In genomic region chr4:1050486-1051213, GRCh38 we compare ENCODE assay signal across 12 cellular contexts. TPM values are rescaled to one million over a fixed set of nuclear protein-coding genes. Genes with fewer than 3 reads are reported as not detected.
DNase-seq lines count a peak whose midpoint lies in the region; ATAC-seq, FAIRE-seq and TF ChIP-seq lines count a peak whose summit lies in the region.
"Had no signal": no experiment of that assay in that cellular context is flagged by ENCODE, and none has a peak within 500 bp of the region (broad histone marks: within the 10 kb centered on the region; RNA-seq: fewer than 3 reads in every experiment).

No MANE protein-coding gene starts in this region.

- H3K27me3 ChIP-seq in K562 (ENCODE audit: control insufficient read depth in 2 of 2, insufficient read depth in 2 of 2, low read length in 2 of 2) (peaks cover 35 to 69% of the 10 kb centered on the region in 2 experiments), keratinocyte (ENCODE audit: control insufficient read depth, extremely low read depth, insufficient read depth, low read length) (peaks cover 60% of the 10 kb centered on the region), small intestine (ENCODE audit: control insufficient read depth in 2 of 2, insufficient read depth in 2 of 2, low read length in 2 of 2) (peaks cover 0 to 6% of the 10 kb centered on the region in 2 donors)

- H3K4me1 ChIP-seq in K562 (replicated peaks in 1 of 2; ENCODE audit: control insufficient read depth in 2 of 2, insufficient read depth in 2 of 2, low read length in 2 of 2) = peaks cover 3 to 40% of the 10 kb centered on the region in 2 experiments; a peak in 2 of 5 replicates
- H3K4me1 ChIP-seq in keratinocyte (ENCODE audit: control insufficient read depth, extremely low read depth, insufficient read depth, low read length) = peaks cover 16% of the 10 kb centered on the region
- H3K4me1 ChIP-seq in small intestine (ENCODE audit: control insufficient read depth in 2 of 2, insufficient read depth in 1 of 2, low read depth in 1 of 2, low read length in 1 of 2) = peaks cover 0 to 3% of the 10 kb centered on the region in 2 donors

- POLR2A ChIA-PET in K562 (lab: Yijun Ruan, JAX) = no interaction called here

- no peak for TF ChIP-seq EP300 in K562 (IDR thresholded peaks at IDR 0.05; ENCODE audit: low read length)

- WGBS in K562 (ENCODE audit: insufficient coverage, low coverage, missing lambda C conversion rate) = 55% methylated on average over 34 of the region's 40 CpGs
- WGBS in small intestine, 3 donors = 55 to 68% (median 59%) methylated on average over 40 of the region's 40 CpGs

- H3K9me1 ChIP-seq in K562 (ENCODE audit: control insufficient read depth, insufficient read depth, low read length) (no peaks in the 10 kb centered on the region), keratinocyte (ENCODE audit: control insufficient read depth, extremely low read depth, insufficient read depth, low read length) (no peaks in the 10 kb centered on the region)

- in situ Hi-C loops in K562 (cut with MboI) = no loop called here

- H2AFZ ChIP-seq in K562 (ENCODE audit: low read depth, low read length) (no peak overlapping the region), keratinocyte (ENCODE audit: control insufficient read depth, low read length) (no peak overlapping the region)

- H3K79me2 ChIP-seq in K562 (ENCODE audit: control insufficient read depth, insufficient read depth, low read length) (no peaks in the 10 kb centered on the region), keratinocyte (ENCODE audit: control insufficient read depth, insufficient read depth, low read length) (no peaks in the 10 kb centered on the region)

- H4K20me1 ChIP-seq in K562 (replicated peaks; ENCODE audit: control insufficient read depth, insufficient read depth, low read length) (no peaks in the 10 kb centered on the region), keratinocyte (ENCODE audit: control insufficient read depth, extremely low read depth, insufficient read depth, low read length) (no peaks in the 10 kb centered on the region)

- H3K9ac ChIP-seq in K562 (ENCODE audit: insufficient read depth in 1 of 2, low read depth in 2 of 2, low read length in 2 of 2) (no peak overlapping the region), keratinocyte (ENCODE audit: control insufficient read depth, extremely low read depth, insufficient read depth, low read length) (no peak overlapping the region)

- peak; percentile 25 for DNase-seq in activated CD4-positive, CD25-positive, alpha-beta regulatory T cell treated with anti-CD3 and anti-CD28 coated beads, Interleukin-2, amount 50 U/mL, for 72 hours
- DNase-seq in K562 (ENCODE audit: extremely low read depth in 1 of 4, low spot score in 3 of 4) (peak in 2 of 4 experiments; percentile 20 to 37), keratinocyte (ENCODE audit: low read depth, low spot score) (no peak), small intestine (peak; percentile 34), NCI-H2081 (lab: John Stamatoyannopoulos, UW) (no peak)
- DNase-seq: activated CD4-positive, alpha-beta T cell treated with anti-CD3 and anti-CD28 coated beads, Interleukin-2, amount 50 U/mL, for 4 hours; NCI-H345 had no signal

- H3K4me2 ChIP-seq in K562 (ENCODE audit: insufficient read depth, low read length) = no peak overlapping the region
- no peak overlapping the region for H3K4me2 ChIP-seq in keratinocyte (ENCODE audit: control insufficient read depth, extremely low read depth, insufficient read depth, low read depth, low read length)

- no peak for ATAC-seq in activated CD4-positive, CD25-positive, alpha-beta regulatory T cell treated with anti-CD3 and anti-CD28 coated beads, Interleukin-2, amount 50 U/mL, for 24 hours
- peak; percentile 58 for ATAC-seq in K562
- no peak for ATAC-seq in GM18511 (IDR thresholded peaks at IDR 0.05; ENCODE audit: unreplicated experiment)
- ATAC-seq in HG02981 (IDR thresholded peaks at IDR 0.05; ENCODE audit: unreplicated experiment) = no peak

- H3K4me3 ChIP-seq in K562 (no peak overlapping the region), keratinocyte (ENCODE audit: control insufficient read depth in 2 of 3, extremely low read depth in 1 of 3, insufficient read depth in 2 of 3, low read depth in 1 of 3, low read length in 3 of 3) (no peak overlapping the region), small intestine (ENCODE audit: low read depth in 1 of 2, low read length in 2 of 2) (no peak overlapping the region)

- TF ChIP-seq POLR2A in K562 (conservative IDR thresholded peaks at IDR 0.05) = no peak

- TF ChIP-seq CTCF in K562 (IDR thresholded peaks at IDR 0.05 in 2 of 3, conservative IDR thresholded peaks at IDR 0.05 in 1 of 3; ENCODE audit: insufficient read depth in 2 of 3, low read depth in 1 of 3, low read length in 3 of 3) (peak; percentile 46 to 47 (median 47); a peak in 4 of 6 replicates), keratinocyte (optimal IDR thresholded peaks at IDR 0.05 in 1 of 3, IDR thresholded peaks at IDR 0.05 in 1 of 3, conservative IDR thresholded peaks at IDR 0.05 in 1 of 3; ENCODE audit: extremely low read depth in 1 of 3, insufficient read depth in 2 of 3, low read length in 3 of 3) (peak in 2 of 3 experiments; percentile 19 to 21)

- dilution Hi-C loops in keratinocyte (cut with MboI; ENCODE audit: extremely low pct_ligation_motif_present, low sequenced_read_pairs) = no loop called here

- FAIRE-seq in K562 (lab: Jason Lieb, UNC) = no peak
- no peak for FAIRE-seq in keratinocyte (lab: Jason Lieb, UNC)
- no peak for FAIRE-seq in small intestine (lab: Jason Lieb, UNC)
- FAIRE-seq: A204.1 had no signal

- intact Hi-C loops in K562 (cut with micrococcal nuclease) = no loop called here

- H3K27ac ChIP-seq in K562 (ENCODE audit: extremely low read depth, low read depth, low read length) (no peak overlapping the region), keratinocyte (ENCODE audit: control insufficient read depth, insufficient read depth, low read length) (no peak overlapping the region), small intestine (ENCODE audit: low read depth in 1 of 2, low read length in 1 of 2) (no peak overlapping the region)

- BruUV-seq in K562 (replicated peaks; lab: Mats Ljungman, UMichigan) = no TSS peak

- peaks cover 3% of the 10 kb centered on the region for H3K9me3 ChIP-seq in K562 (replicated peaks; ENCODE audit: control insufficient read depth, insufficient read depth, low read depth, low read length)
- peaks cover 3% of the 10 kb centered on the region for H3K9me3 ChIP-seq in keratinocyte (ENCODE audit: control insufficient read depth, low read depth, low read length)
- H3K9me3 ChIP-seq in small intestine (ENCODE audit: control insufficient read depth, low read depth) = no peaks in the 10 kb centered on the region

- CTCF ChIA-PET in K562 (lab: Yijun Ruan, JAX; ENCODE audit: low intra/inter-chr PET ratio) = no interaction called here

- H3K36me3 ChIP-seq in K562 (ENCODE audit: control insufficient read depth, insufficient read depth, low read length) (no peaks in the 10 kb centered on the region), keratinocyte (ENCODE audit: control insufficient read depth in 2 of 2, extremely low read depth in 1 of 2, insufficient read depth in 2 of 2, low read length in 2 of 2) (no peaks in the 10 kb centered on the region), small intestine (ENCODE audit: control insufficient read depth in 2 of 2, insufficient read depth in 2 of 2, low read length in 2 of 2) (no peaks in the 10 kb centered on the region)

- TF ChIP-seq RAD21 in K562 (CRISPR knock-in tag; conservative IDR thresholded peaks at IDR 0.05 in 1 of 2, IDR thresholded peaks at IDR 0.05 in 1 of 2) = 0 out of 4 replicates have a peak, but pooled peaks of 1 of the 2 experiments have one; percentile 8

RNA-seq across cellular contexts. Expression of gene FGFRL1, which starts 39.2 kb away (rescaled TPM):
- 24.3 and 107 TPM in 2 replicates for total RNA-seq in K562 (2011; cell fraction: chromatin; rRNA removed; ENCODE audit: low replicate concordance)
- 71.6 and 76.2 TPM in 2 replicates for total RNA-seq in K562 (2011; cell fraction: nucleolus; rRNA removed)
- total RNA-seq in K562 (2011; cell fraction: nucleoplasm; rRNA removed) = 78.9 and 124 TPM in 2 replicates
- total RNA-seq in K562 (2014; rRNA removed) (21.6 and 30.7 TPM in 2 replicates), K562 (2014; rRNA removed; fragmentation: Illumina TruSeq; extraction: Trizol) (5.3 and 7.1 TPM in 2 replicates), K562 (2015; rRNA removed; fragmentation: Illumina TruSeq; extraction: Trizol) (10.4 and 11.4 TPM in 2 replicates), K562 (2021) (45.6 and 49.9 TPM in 2 replicates)
- polyA plus RNA-seq in K562 (2011; rRNA removed) (14.6 and 18.3 TPM in 2 replicates), K562 (2014; fragmentation: Illumina TruSeq; extraction: Trizol) (17.1 and 25.2 TPM in 2 replicates), K562 (2014; fragmentation: Nextera tagmentation; extraction: Ambion mirVana) (under 1 TPM; 0.34 to 0.53 TPM), K562 (2014; rRNA removed) (15.1 and 15.6 TPM in 2 replicates), keratinocyte (2.8 to 8.1 TPM (median 4.9 TPM) in 3 replicates), small intestine (10 to 100 TPM in 1 of 3 donors, 1 to 10 TPM in 2; 1.8 to 10.9 (median 4.1) TPM)
- 39.0 and 72.2 TPM in 2 replicates for polyA plus RNA-seq in K562 (2011; cell fraction: cytosol; rRNA removed)
- 55.9 and 72.5 TPM in 2 replicates for polyA plus RNA-seq in K562 (2011; cell fraction: nucleus; rRNA removed)
- polyA plus RNA-seq in K562 (2012) = 28.5 and 35.1 TPM in 2 replicates
- polyA minus RNA-seq in K562 (2011; rRNA and poly(A)+ RNA removed) = 73.8 and 144 TPM in 2 replicates
- polyA minus RNA-seq in K562 (2011; cell fraction: cytosol; rRNA and poly(A)+ RNA removed) = 42.8 and 52.2 TPM in 2 replicates
- 20.8 and 21.0 TPM in 2 replicates for polyA minus RNA-seq in K562 (2011; cell fraction: nucleus; rRNA and poly(A)+ RNA removed)
- 1.9 TPM for polyA plus RNA-seq in keratinocyte (2011; ENCODE audit: low read depth)
- 8.3 and 9.7 TPM in 2 replicates for polyA plus RNA-seq in keratinocyte (2011; cell fraction: cytosol; rRNA removed)
- polyA plus RNA-seq in keratinocyte (2011; cell fraction: nucleus; rRNA removed) = 13.6 and 16.4 TPM in 2 replicates
- polyA plus RNA-seq in keratinocyte (2012; ENCODE audit: low replicate concordance) = 4.2 and 8.0 TPM in 2 replicates
- 28.4 to 43.9 TPM (median 33.5 TPM) in 3 replicates for polyA minus RNA-seq in keratinocyte
- 11.7 TPM for polyA minus RNA-seq in keratinocyte (2011; cell fraction: cytosol; rRNA and poly(A)+ RNA removed)
- polyA minus RNA-seq in keratinocyte (2011; cell fraction: nucleus; rRNA and poly(A)+ RNA removed) = 7.8 and 10.3 TPM in 2 replicates

RNA-seq across cellular contexts. Expression of gene SLC26A1, which starts 57.4 kb away (rescaled TPM):
- total RNA-seq in K562 (2011; cell fraction: chromatin; rRNA removed; ENCODE audit: low replicate concordance) = 5.5 and 11.7 TPM in 2 replicates
- 8.4 and 9.3 TPM in 2 replicates for total RNA-seq in K562 (2011; cell fraction: nucleolus; rRNA removed)
- total RNA-seq in K562 (2011; cell fraction: nucleoplasm; rRNA removed) = 4.1 and 4.2 TPM in 2 replicates
- total RNA-seq in K562 (2014; rRNA removed) (1.6 TPM in 2 replicates), K562 (2014; rRNA removed; fragmentation: Illumina TruSeq; extraction: Trizol) (0.40 and 0.96 TPM in 2 replicates), K562 (2015; rRNA removed; fragmentation: Illumina TruSeq; extraction: Trizol) (1.8 and 2.2 TPM in 2 replicates), K562 (2021) (3.1 and 4.2 TPM in 2 replicates)
- polyA plus RNA-seq in K562 (2011; rRNA removed) (0.95 and 2.0 TPM in 2 replicates), K562 (2014; fragmentation: Illumina TruSeq; extraction: Trizol) (0.56 and 0.69 TPM in 2 replicates), K562 (2014; fragmentation: Nextera tagmentation; extraction: Ambion mirVana) (under 1 TPM; 0.11 to 0.24 TPM), K562 (2014; rRNA removed) (1.4 and 2.1 TPM in 2 replicates), keratinocyte (not detected in 3 replicates), small intestine (1 to 10 TPM in 2 of 3 donors, under 1 TPM in 1; 0.54 to 3.0 (median 2.5) TPM)
- 1.0 and 2.7 TPM in 2 replicates for polyA plus RNA-seq in K562 (2011; cell fraction: cytosol; rRNA removed)
- 9.1 and 12.1 TPM in 2 replicates for polyA plus RNA-seq in K562 (2011; cell fraction: nucleus; rRNA removed)
- 4.4 and 8.2 TPM in 2 replicates for polyA plus RNA-seq in K562 (2012)
- polyA minus RNA-seq in K562 (2011; rRNA and poly(A)+ RNA removed) = 0.51 and 0.74 TPM in 2 replicates
- 1.7 TPM in 2 replicates for polyA minus RNA-seq in K562 (2011; cell fraction: cytosol; rRNA and poly(A)+ RNA removed)
- polyA minus RNA-seq in K562 (2011; cell fraction: nucleus; rRNA and poly(A)+ RNA removed) = 3.9 and 6.3 TPM in 2 replicates
- not detected for polyA plus RNA-seq in keratinocyte (2011; ENCODE audit: low read depth)
- polyA plus RNA-seq in keratinocyte (2011; cell fraction: cytosol; rRNA removed) = not detected in 2 replicates
- polyA plus RNA-seq in keratinocyte (2011; cell fraction: nucleus; rRNA removed) = not detected in 2 replicates
- polyA plus RNA-seq in keratinocyte (2012; ENCODE audit: low replicate concordance) = 0.18 and 0.69 TPM in 2 replicates
- polyA minus RNA-seq in keratinocyte = not detected in 3 replicates
- not detected for polyA minus RNA-seq in keratinocyte (2011; cell fraction: cytosol; rRNA and poly(A)+ RNA removed)
- polyA minus RNA-seq in keratinocyte (2011; cell fraction: nucleus; rRNA and poly(A)+ RNA removed) = not detected in 2 replicates
- total RNA-seq: LHCN-M2 had no signal

Comparison
In these comparisons a context has a peak if more than half of its experiments do, and no peak if none do; other contexts are left out.
1. DNase-seq: peak in activated CD4-positive, CD25-positive, alpha-beta regulatory T cell treated with anti-CD3 and anti-CD28 coated beads, Interleukin-2, amount 50 U/mL, for 72 hours (single experiment) and small intestine (single experiment); none in keratinocyte (single experiment) and NCI-H2081 (0 of 2).